ENCODE assay signal across 8 cellular contexts in the genomic region with DNA sequence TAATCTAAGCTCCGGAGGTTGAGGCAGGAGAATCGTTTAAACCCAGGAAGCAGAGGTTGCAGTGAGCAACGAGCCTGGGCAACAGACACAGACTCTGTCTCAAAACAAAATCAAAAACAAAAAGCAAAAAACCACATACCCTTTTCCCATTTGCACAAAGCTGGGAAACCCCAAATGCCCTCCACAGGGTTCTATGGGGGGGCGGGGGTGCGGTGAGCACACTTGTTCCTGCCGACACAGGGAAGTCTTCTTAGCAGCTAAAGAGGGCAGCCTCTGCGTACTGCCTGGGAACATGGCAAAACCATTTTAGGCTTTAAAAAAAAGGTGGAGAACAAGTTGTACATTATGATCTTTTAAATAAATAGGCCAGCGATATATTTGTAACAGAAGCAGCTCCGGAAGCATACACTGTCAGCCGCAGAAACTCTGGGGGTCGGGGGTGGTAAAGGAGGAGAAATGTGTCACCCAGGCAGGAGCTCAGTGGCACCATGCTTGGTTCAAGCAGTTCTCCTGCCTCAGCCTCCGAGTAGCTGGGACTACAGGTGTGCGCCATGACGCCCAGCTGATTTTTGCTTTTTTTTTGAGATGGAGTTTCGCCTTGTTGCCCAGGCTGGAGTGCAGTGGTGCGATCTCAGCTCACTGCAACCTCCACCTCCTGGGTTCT. TPM values are rescaled to one million over a fixed set of nuclear protein-coding genes. Genes with fewer than 3 reads are reported as not detected.
A peak's percentile ranks its signal among the peaks of the same experiment; 100 is the strongest.
DNase-seq lines count a peak whose midpoint lies in the region; ATAC-seq and TF ChIP-seq lines count a peak whose summit lies in the region.
"Not testable (repeated sequence)": the region's sequence is repeated elsewhere in the genome, so short reads cannot be mapped to it uniquely, and the experiment has no call there.

No MANE protein-coding gene starts in this region.

- CTCF ChIA-PET in BJ (lab: Yijun Ruan, JAX): interaction anchor here (1.5 to 4.1 kb wide), 3 partner anchors 13 to 87 kb away, joined by 5 to 27 read pairs (median 22); no protein-coding TSS in a partner anchor
- CTCF ChIA-PET in activated naive CD4-positive, alpha-beta T cell treated with anti-CD3 and anti-CD28 coated beads, Interleukin-2, amount 10 ng/mL, durations not matched to agents 7 days and 5 days (lab: Charles Lee): interaction anchor here (0.6 to 14.6 kb wide), 8 partner anchors 9 to 86 kb away, joined by 3 to 254 read pairs (median 3); no protein-coding TSS in a partner anchor

- H3K36me3 ChIP-seq in BJ (ENCODE audit: control insufficient read depth, insufficient read depth, low read length); Peyer's patch: not testable (repeated sequence)
- H3K36me3 ChIP-seq in endodermal cell (ENCODE audit: control insufficient read depth, insufficient read depth, low read length): peaks cover 53% of the 10 kb centered on the region

- H3K4me1 ChIP-seq in Peyer's patch: peaks cover 0 to 26% (median 6%) of the 10 kb centered on the region in 4 donors
- H3K4me1 ChIP-seq in endodermal cell (ENCODE audit: control insufficient read depth, insufficient read depth, low read length): not testable (repeated sequence)

- H3K27me3 ChIP-seq in BJ (ENCODE audit: control insufficient read depth, insufficient read depth, low read length); Peyer's patch; endodermal cell (ENCODE audit: control insufficient read depth, insufficient read depth, low read length, poor library complexity, severe bottlenecking): not testable (repeated sequence)

- peaks cover 69% of the 10 kb centered on the region for H3K4me1 Mint-ChIP-seq in activated naive CD4-positive, alpha-beta T cell treated with anti-CD3 and anti-CD28 coated beads, Interleukin-2, amount 10 ng/mL, durations not matched to agents 7 days and 5 days
- H3K4me1 Mint-ChIP-seq in endodermal cell: peaks cover 38% of the 10 kb centered on the region
- H3K4me1 Mint-ChIP-seq in naive thymus-derived CD8-positive, alpha-beta T cell: peaks cover 12 to 40% (median 33%) of the 10 kb centered on the region in 4 donors

- WGBS in endodermal cell (ENCODE audit: insufficient coverage in 1 of 2, insufficient read length in 1 of 2), 2 experiments: 73 to 83% methylated on average over 11 to 16 of the region's 16 CpGs

- not testable (repeated sequence) for H3K9me3 ChIP-seq in Peyer's patch; endodermal cell (ENCODE audit: control insufficient read depth, low read length)

- H3K9me3 Mint-ChIP-seq in activated naive CD4-positive, alpha-beta T cell treated with anti-CD3 and anti-CD28 coated beads, Interleukin-2, amount 10 ng/mL, durations not matched to agents 7 days and 5 days; endodermal cell; naive thymus-derived CD8-positive, alpha-beta T cell: not testable (repeated sequence)

- H3K27me3 Mint-ChIP-seq in activated naive CD4-positive, alpha-beta T cell treated with anti-CD3 and anti-CD28 coated beads, Interleukin-2, amount 10 ng/mL, durations not matched to agents 7 days and 5 days; naive thymus-derived CD8-positive, alpha-beta T cell: not testable (repeated sequence)
- peaks cover 71% of the 10 kb centered on the region for H3K27me3 Mint-ChIP-seq in endodermal cell (ENCODE audit: insufficient read depth)

- H3K4me3 ChIP-seq in BJ (ENCODE audit: low read depth, low read length) (peak overlapping the region; percentile 2; the same call in 1 of the 2 replicates), HFF-Myc (replicated peaks; ENCODE audit: low read depth, low read length) (peak overlapping the region; percentile 73), Peyer's patch (peak overlapping the region in 2 of 4 donors; percentile 7 to 30), endodermal cell (ENCODE audit: low read length) (peak overlapping the region; percentile 98)

- H3K9ac ChIP-seq in endodermal cell (ENCODE audit: extremely low read depth, low read length, poor library complexity, severe bottlenecking): peak overlapping the region; percentile 99

- not testable (repeated sequence) for DNase-seq in BJ (ENCODE audit: low read depth); HFF-Myc (ENCODE audit: extremely low read depth, low read depth); endodermal cell
- DNase-seq in Peyer's patch: peak in 2 of 3 donors; percentile 66 to 78
- peak; percentile 66 for DNase-seq in activated CD4-positive, alpha-beta T cell treated with anti-CD3 and anti-CD28 coated beads, Interleukin-2, amount 50 U/mL, for 1 hour
- peak; percentile 67 for DNase-seq in activated naive CD4-positive, alpha-beta T cell treated with anti-CD3 and anti-CD28 coated beads, Interleukin-2, amount 10 ng/mL, durations not matched to agents 7 days and 5 days
- DNase-seq in naive thymus-derived CD8-positive, alpha-beta T cell: peak in 4 of 10 donors; percentile 21 to 55 (median 37)
- peak; percentile 73 for DNase-seq in stimulated activated CD8-positive, alpha-beta memory T cell treated with anti-CD3 and anti-CD28 coated beads, Interleukin-4, amount 100 ng/mL, for 48 hours

- ATAC-seq in naive thymus-derived CD8-positive, alpha-beta T cell: peak in 1 of 2 donors; percentile 21

- POLR2A ChIA-PET in BJ (lab: Charles Lee): not testable (repeated sequence)
- POLR2A ChIA-PET in naive thymus-derived CD8-positive, alpha-beta T cell (lab: Charles Lee): interaction anchor here (0.8 to 1.4 kb wide), 3 partner anchors 9 to 101 kb away, joined by 3 to 5 read pairs (median 4); a partner anchor contains a TSS

- H3K4me3 Mint-ChIP-seq in activated naive CD4-positive, alpha-beta T cell treated with anti-CD3 and anti-CD28 coated beads, Interleukin-2, amount 10 ng/mL, durations not matched to agents 7 days and 5 days: peak overlapping the region; percentile 99
- H3K4me3 Mint-ChIP-seq in endodermal cell: peak overlapping the region; percentile 93
- peak overlapping the region; percentile 16 to 96 (median 68) for H3K4me3 Mint-ChIP-seq in naive thymus-derived CD8-positive, alpha-beta T cell

- TF ChIP-seq CTCF in BJ (IDR thresholded peaks at IDR 0.05; ENCODE audit: insufficient read depth, low read depth, low read length); HFF-Myc (IDR thresholded peaks at IDR 0.05; ENCODE audit: low read depth, low read length, missing control alignments); Peyer's patch (IDR thresholded peaks at IDR 0.05); endodermal cell (conservative IDR thresholded peaks at IDR 0.05): not testable (repeated sequence)

- H3K27ac ChIP-seq in Peyer's patch: peak overlapping the region; percentile 39 to 82 (median 52)
- not testable (repeated sequence) for H3K27ac ChIP-seq in endodermal cell (ENCODE audit: low read depth, low read length)

- peak overlapping the region; percentile 99 for H3K27ac Mint-ChIP-seq in activated naive CD4-positive, alpha-beta T cell treated with anti-CD3 and anti-CD28 coated beads, Interleukin-2, amount 10 ng/mL, durations not matched to agents 7 days and 5 days
- not testable (repeated sequence) for H3K27ac Mint-ChIP-seq in endodermal cell
- peak overlapping the region in 8 of 10 donors; percentile 52 to 85 (median 76) for H3K27ac Mint-ChIP-seq in naive thymus-derived CD8-positive, alpha-beta T cell

- not testable (repeated sequence) for TF ChIP-seq POLR2A in Peyer's patch (IDR thresholded peaks at IDR 0.05)

- H3K36me3 Mint-ChIP-seq in activated naive CD4-positive, alpha-beta T cell treated with anti-CD3 and anti-CD28 coated beads, Interleukin-2, amount 10 ng/mL, durations not matched to agents 7 days and 5 days: peaks cover 37% of the 10 kb centered on the region
- H3K36me3 Mint-ChIP-seq in endodermal cell (ENCODE audit: low read depth): peaks cover 41% of the 10 kb centered on the region
- H3K36me3 Mint-ChIP-seq in naive thymus-derived CD8-positive, alpha-beta T cell: not testable (repeated sequence)

RNA-seq across cellular contexts. Expression of a gene that starts 3.3 kb away (rescaled TPM):
- polyA plus RNA-seq in BJ (2011; rRNA removed): 39.2 and 60.2 TPM in 2 replicates
- polyA minus RNA-seq in BJ (2011; rRNA and poly(A)+ RNA removed): 41.0 and 64.7 TPM in 2 replicates
- total RNA-seq in Peyer's patch (1 to 10 TPM; 3.2 to 4.7 (median 3.9) TPM), endodermal cell (100 to 1,000 TPM; 374 to 588 TPM)
- 144 TPM for polyA plus RNA-seq in endodermal cell (2013, experiment 1 of 2)
- 134 TPM for polyA plus RNA-seq in endodermal cell (2013, experiment 2 of 2)
- 10 to 100 TPM; 18.0 to 20.7 TPM for total RNA-seq in naive thymus-derived CD8-positive, alpha-beta T cell
- polyA plus RNA-seq in naive thymus-derived CD8-positive, alpha-beta T cell: 1 to 10 TPM; 2.0 to 3.6 (median 3.2) TPM

Comparison
In these comparisons a context has a peak if more than half of its experiments do, and no peak if none do; other contexts are left out.
1. RNA of a gene that starts 3.3 kb away (total RNA-seq): 374 to 588 TPM in endodermal cell; 18.0 to 20.7 TPM in naive thymus-derived CD8-positive, alpha-beta T cell and 3.2 to 4.7 TPM in Peyer's patch; every median in the first group is over 10 times any median in the second.
2. Peak in every context shown above with its lines, with median percentiles within 50 percentile points of each other: H3K4me3 Mint-ChIP-seq.